Comparison of ENCODE assay signal across 3 cellular contexts in genomic region chr2:32006992-32007391, GRCh38.
A peak's percentile ranks its signal among the peaks of the same experiment; 100 is the strongest.
TF ChIP-seq lines count a peak whose summit lies in the region.

No MANE protein-coding gene starts in this region.

TF ChIP-seq in A549, 52 proteins besides CTCF, POLR2A, EP300 and RAD21 (continued from another document):
- TF ChIP-seq JUNB (IDR thresholded peaks at IDR 0.05) = no peak

TF ChIP-seq in WTC11, 78 proteins besides CTCF, POLR2A, EP300 and RAD21 (continued from another document):
- TF ChIP-seq, protein P1, sequence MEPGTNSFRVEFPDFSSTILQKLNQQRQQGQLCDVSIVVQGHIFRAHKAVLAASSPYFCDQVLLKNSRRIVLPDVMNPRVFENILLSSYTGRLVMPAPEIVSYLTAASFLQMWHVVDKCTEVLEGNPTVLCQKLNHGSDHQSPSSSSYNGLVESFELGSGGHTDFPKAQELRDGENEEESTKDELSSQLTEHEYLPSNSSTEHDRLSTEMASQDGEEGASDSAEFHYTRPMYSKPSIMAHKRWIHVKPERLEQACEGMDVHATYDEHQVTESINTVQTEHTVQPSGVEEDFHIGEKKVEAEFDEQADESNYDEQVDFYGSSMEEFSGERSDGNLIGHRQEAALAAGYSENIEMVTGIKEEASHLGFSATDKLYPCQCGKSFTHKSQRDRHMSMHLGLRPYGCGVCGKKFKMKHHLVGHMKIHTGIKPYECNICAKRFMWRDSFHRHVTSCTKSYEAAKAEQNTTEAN (CRISPR knock-in tag; IDR thresholded peaks at IDR 0.05) = no peak
- TF ChIP-seq, protein P2, sequence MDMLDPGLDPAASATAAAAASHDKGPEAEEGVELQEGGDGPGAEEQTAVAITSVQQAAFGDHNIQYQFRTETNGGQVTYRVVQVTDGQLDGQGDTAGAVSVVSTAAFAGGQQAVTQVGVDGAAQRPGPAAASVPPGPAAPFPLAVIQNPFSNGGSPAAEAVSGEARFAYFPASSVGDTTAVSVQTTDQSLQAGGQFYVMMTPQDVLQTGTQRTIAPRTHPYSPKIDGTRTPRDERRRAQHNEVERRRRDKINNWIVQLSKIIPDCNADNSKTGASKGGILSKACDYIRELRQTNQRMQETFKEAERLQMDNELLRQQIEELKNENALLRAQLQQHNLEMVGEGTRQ (CRISPR knock-in tag; IDR thresholded peaks at IDR 0.05) = no peak
TF ChIP-seq in WTC11: peak in this region for 0.

TF ChIP-seq in liver, 16 proteins besides CTCF, POLR2A, EP300 and RAD21 (continued from another document):
- no peak for TF ChIP-seq ATF3 (IDR thresholded peaks at IDR 0.05)
- peak; percentile 68 to 82 for TF ChIP-seq HNF4A (conservative IDR thresholded peaks at IDR 0.05)
- TF ChIP-seq HNF4G (IDR thresholded peaks at IDR 0.05) = peak; percentile 55
- TF ChIP-seq SP1 (IDR thresholded peaks at IDR 0.05) = peak; percentile 39
- peak; percentile 45 for TF ChIP-seq YY1 (IDR thresholded peaks at IDR 0.05)
- TF ChIP-seq FOXA1 (IDR thresholded peaks at IDR 0.05) = no peak
